18 cellular contexts compared by ENCODE assay signal in the genomic region with DNA sequence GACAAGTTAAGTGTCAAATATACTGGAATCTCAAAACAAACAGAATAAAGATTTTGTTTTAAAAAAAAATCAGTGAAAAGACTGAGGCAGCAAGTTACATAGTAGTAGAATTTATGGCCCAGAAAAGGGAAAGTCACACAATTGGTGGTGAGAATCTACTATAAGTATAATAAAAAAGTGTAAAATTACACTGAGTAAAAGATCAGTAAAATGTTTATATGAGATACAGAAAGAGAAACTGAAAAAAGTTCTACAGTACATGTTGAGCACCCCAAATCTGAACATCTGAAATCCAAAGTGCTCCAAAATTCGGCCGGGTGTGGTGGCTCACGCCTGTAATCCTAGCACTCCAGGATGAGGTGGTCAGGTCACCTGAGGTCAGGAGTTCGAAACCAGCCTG.
"Had no signal": no experiment of that assay in that cellular context is flagged by ENCODE, and none has a peak within 500 bp of the region (broad histone marks: within the 10 kb centered on the region; RNA-seq: fewer than 3 reads in every experiment).

No MANE protein-coding gene starts in this region.

- H3K4me3 Mint-ChIP-seq: naive B cell, neural crest cell had no signal

- H3K27me3 Mint-ChIP-seq: naive B cell, progenitor cell of endocrine pancreas had no signal

- H3K27ac Mint-ChIP-seq: progenitor cell of endocrine pancreas had no signal

- ATAC-seq: left colon, left ventricle myocardium superior, right cardiac atrium had no signal

- H3K36me3 ChIP-seq: colonic mucosa, pancreas had no signal

- H3K27ac ChIP-seq: colonic mucosa, hepatocyte, pancreas had no signal

- FAIRE-seq: pancreas, small intestine, urothelium cell line had no signal

- H3K9me3 ChIP-seq: colonic mucosa, pancreas had no signal

- H3K4me3 ChIP-seq: colonic mucosa, hepatocyte, lung, pancreas had no signal

- H3K4me1 ChIP-seq: colonic mucosa had no signal

- H3K27me3 ChIP-seq: colonic mucosa, hepatocyte, pancreas had no signal

- DNase-seq: colonic mucosa; dermis blood vessel endothelial cell; foreskin melanocyte; head of caudate nucleus; left colon; left ventricle myocardium superior; naive B cell; occipital lobe; pancreas; right cardiac atrium; small intestine; stimulated activated CD4-positive, alpha-beta T cell treated with anti-CD3 and anti-CD28 coated beads, Interleukin-12 subunit alpha, Interleukin-12 subunit beta, amount 100 ng/mL, for 4 hours; stimulated activated naive CD4-positive, alpha-beta T cell treated with Interleukin-2 at 50 U/mL for 16 hours had no signal
